6 cellular contexts compared by ENCODE assay signal in the genomic region with DNA sequence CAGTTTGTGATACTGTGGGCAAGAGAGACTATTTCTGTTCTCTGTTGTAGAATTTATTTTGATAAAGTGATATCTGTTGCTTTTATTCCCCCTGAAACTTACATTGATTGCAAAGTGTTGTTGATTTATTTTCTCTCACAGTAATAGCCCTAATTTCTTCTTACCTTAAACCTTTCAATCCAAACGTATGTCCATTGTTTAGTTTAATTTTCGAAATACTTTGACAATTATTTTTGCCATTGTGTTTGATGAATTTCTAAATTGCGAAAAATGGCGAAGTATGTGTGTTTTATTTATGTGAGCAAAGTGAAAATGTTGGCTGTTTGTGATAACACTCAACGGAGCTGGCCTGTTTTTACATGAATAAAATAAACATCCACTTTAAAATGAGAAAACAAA. TPM values are rescaled to one million over a fixed set of nuclear protein-coding genes. Genes with fewer than 3 reads are reported as not detected.
A peak's percentile ranks its signal among the peaks of the same experiment; 100 is the strongest.
DNase-seq lines count a peak whose midpoint lies in the region; ATAC-seq, FAIRE-seq and TF ChIP-seq lines count a peak whose summit lies in the region.

No MANE protein-coding gene starts in this region.

- no peak for FAIRE-seq in kidney (lab: Jason Lieb, UNC)

- peak overlapping the region; percentile 73 to 83 for H3K4me3 ChIP-seq in Panc1 (ENCODE audit: low read depth in 2 of 2, low read length in 2 of 2)
- H3K4me3 ChIP-seq in kidney (ENCODE audit: low read length in 2 of 2): peak overlapping the region; percentile 77 to 98

- H3K36me3 ChIP-seq in Panc1 (ENCODE audit: control insufficient read depth, insufficient read depth, low read length) (no peaks in the 10 kb centered on the region; the same call in none of the 2 replicates), kidney (ENCODE audit: control insufficient read depth in 1 of 2, insufficient read depth in 2 of 2, low read length in 2 of 2) (no peaks in the 10 kb centered on the region)

- H3K27me3 ChIP-seq in Panc1 (ENCODE audit: control insufficient read depth, insufficient read depth, low read length): no peaks in the 10 kb centered on the region

- H3K9me3 ChIP-seq in Panc1 (ENCODE audit: control insufficient read depth, insufficient read depth, low read depth, low read length): no peaks in the 10 kb centered on the region
- no peaks in the 10 kb centered on the region for H3K9me3 ChIP-seq in kidney (ENCODE audit: control insufficient read depth in 1 of 2, low read length in 2 of 2)

- in situ Hi-C loops in Panc1 (cut with HindIII; ENCODE audit: low pct_unique_long_range_greater_than_20kb, low sequenced_read_pairs) (no loop called here), GM13977 (cut with MboI; ENCODE audit: low pct_unique_long_range_greater_than_20kb, low sequenced_read_pairs, unreplicated experiment) (no loop called here)

- BruUV-seq in Panc1 (replicated peaks; lab: Mats Ljungman, UMichigan): no TSS peak

- H3K9ac ChIP-seq in kidney (ENCODE audit: low read length in 2 of 2): peak overlapping the region; percentile 62 to 85

- H3K27ac ChIP-seq in 22Rv1 (peak overlapping the region; percentile 70), Panc1 (ENCODE audit: low read length) (peak overlapping the region; percentile 95), kidney (ENCODE audit: low read depth in 2 of 2, low read length in 2 of 2) (peak overlapping the region; percentile 75 to 92)

- DNase-seq in Panc1 (ENCODE audit: low read depth, low spot score) (no peak), kidney (no peak), GM13977 (ENCODE audit: low spot score) (no peak)
- DNase-seq in activated CD4-positive, alpha-beta T cell treated with anti-CD3 and anti-CD28 coated beads for 1 hour: no peak

- peaks cover 16% of the 10 kb centered on the region; the same call in 1 of the 2 replicates for H3K4me1 ChIP-seq in Panc1 (ENCODE audit: control insufficient read depth, insufficient read depth, low read length)
- H3K4me1 ChIP-seq in kidney (ENCODE audit: control insufficient read depth in 1 of 2, insufficient read depth in 1 of 2, low read depth in 1 of 2, low read length in 2 of 2): peaks cover 0 to 3% of the 10 kb centered on the region in 2 donors

- intact Hi-C loops in Panc1 (cut with micrococcal nuclease; ENCODE audit: unreplicated experiment) (loop anchor here (5.0 kb wide), 1 partner anchor 86 kb away; no protein-coding TSS in a partner anchor), kidney (cut with DNase I) (no loop called here)

- ATAC-seq in Panc1: no peak
- ATAC-seq in HG03196 (IDR thresholded peaks at IDR 0.05; ENCODE audit: unreplicated experiment): no peak

- CTCF ChIA-PET in Panc1 (lab: Charles Lee): interaction anchor here (0.7 to 1.0 kb wide), 3 partner anchors 27 to 133 kb away, joined by 3 to 11 read pairs (median 5); no protein-coding TSS in a partner anchor

- POLR2A ChIA-PET in Panc1 (lab: Charles Lee): interaction anchor here (0.6 to 0.7 kb wide), 4 partner anchors 14 to 438 kb away, joined by 3 to 10 read pairs (median 7); a partner anchor contains a TSS

- TF ChIP-seq CTCF in 22Rv1 (IDR thresholded peaks at IDR 0.05) (no peak), Panc1 (IDR thresholded peaks at IDR 0.05) (no peak), kidney (IDR thresholded peaks at IDR 0.05; ENCODE audit: borderline replicate concordance, extremely low read depth, insufficient read depth) (no peak), GM13977 (IDR thresholded peaks at IDR 0.05; ENCODE audit: extremely low read depth, insufficient read depth, missing control alignments) (no peak)

RNA-seq across cellular contexts. Expression of a gene that starts 0.4 kb away (rescaled TPM):
- total RNA-seq in Panc1 (2021; ENCODE audit: unreplicated experiment) (6.6 TPM), kidney (17.2 TPM)
- 5.9 TPM for polyA plus RNA-seq in Panc1 (2012; ENCODE audit: insufficient read length)
- polyA plus RNA-seq in kidney (ENCODE audit: insufficient read depth, low read depth, low replicate concordance): 11.8 TPM

RNA-seq across cellular contexts. Expression of a gene that starts 7.5 kb away (rescaled TPM):
- not detected for total RNA-seq in Panc1 (2021; ENCODE audit: unreplicated experiment)
- not detected for polyA plus RNA-seq in Panc1 (2012; ENCODE audit: insufficient read length)
- total RNA-seq in kidney: 1.2 TPM
- polyA plus RNA-seq in kidney (ENCODE audit: insufficient read depth, low read depth, low replicate concordance): 1.7 TPM

RNA-seq across cellular contexts. Expression of a gene that starts 14.5 kb away (rescaled TPM):
- total RNA-seq in Panc1 (2021; ENCODE audit: unreplicated experiment) (4.4 TPM), kidney (7.4 TPM)
- 2.6 TPM for polyA plus RNA-seq in Panc1 (2012; ENCODE audit: insufficient read length)
- polyA plus RNA-seq in kidney (ENCODE audit: insufficient read depth, low read depth, low replicate concordance): 3.9 TPM

RNA-seq across cellular contexts. Expression of a gene that starts 14.8 kb away (rescaled TPM):
- total RNA-seq in Panc1 (2021; ENCODE audit: unreplicated experiment): 7.6 TPM
- 4.3 TPM for polyA plus RNA-seq in Panc1 (2012; ENCODE audit: insufficient read length)
- total RNA-seq in kidney: 3.0 TPM
- polyA plus RNA-seq in kidney (ENCODE audit: insufficient read depth, low read depth, low replicate concordance): 3.1 TPM

RNA-seq across cellular contexts. Expression of a gene that starts 41.5 kb away (rescaled TPM):
- total RNA-seq in Panc1 (2021; ENCODE audit: unreplicated experiment) (14.4 TPM), kidney (15.6 TPM)
- 8.0 TPM for polyA plus RNA-seq in Panc1 (2012; ENCODE audit: insufficient read length)
- 8.1 TPM for polyA plus RNA-seq in kidney (ENCODE audit: insufficient read depth, low read depth, low replicate concordance)
